ENCODE assay signal across 8 cellular contexts in the genomic region with DNA sequence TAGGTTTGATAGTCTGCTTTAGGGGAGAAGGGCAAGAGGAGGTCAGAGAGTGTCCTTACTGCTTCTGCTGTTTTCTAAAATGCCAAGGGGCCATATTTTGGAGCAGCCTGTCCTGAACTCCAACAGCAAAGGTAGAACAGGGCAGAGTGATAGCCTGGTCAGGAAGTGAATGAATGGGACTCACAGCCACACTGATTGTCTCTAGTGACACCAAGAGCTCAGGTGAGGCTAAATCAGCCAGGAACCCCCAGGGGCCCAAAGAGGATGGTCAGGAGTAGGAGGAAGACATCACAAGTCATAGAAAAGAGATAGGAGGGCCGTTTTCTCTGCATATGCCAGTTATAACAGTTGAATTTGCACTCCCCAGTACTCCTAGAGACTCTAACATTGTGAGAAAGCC.
A peak's percentile ranks its signal among the peaks of the same experiment; 100 is the strongest.
DNase-seq lines count a peak whose midpoint lies in the region; ATAC-seq and FAIRE-seq lines count a peak whose summit lies in the region.

No MANE protein-coding gene starts in this region.

- peaks cover 7% of the 10 kb centered on the region for H3K9me3 Mint-ChIP-seq in activated naive CD8-positive, alpha-beta T cell treated with anti-CD3 and anti-CD28 coated beads for 36 hours

- H4K8ac ChIP-seq in neuronal stem cell (ENCODE audit: low read depth, low read length): no peak overlapping the region

- peak; percentile 6 for DNase-seq in activated naive CD8-positive, alpha-beta T cell treated with anti-CD3 and anti-CD28 coated beads for 36 hours
- DNase-seq in GM19239 (ENCODE audit: insufficient read length, low spot score) (no peak), UCSD-AML1 (lab: John Stamatoyannopoulos, UW; ENCODE audit: unreplicated experiment) (no peak), neuronal stem cell (ENCODE audit: low spot score) (no peak), epidermal melanocyte (ENCODE audit: insufficient read length, low spot score) (no peak)

- no peak overlapping the region for H3K4ac ChIP-seq in neuronal stem cell (ENCODE audit: low read length)

- no CpG with 5 or more reads among the region's 1 CpG for WGBS in neuronal stem cell (ENCODE audit: extremely low coverage in 2 of 2, insufficient read length in 2 of 2, insufficient replicate concordance in 1 of 2), 2 donors

- no peak overlapping the region for H2BK120ac ChIP-seq in neuronal stem cell (ENCODE audit: low read depth, low read length)

- H3K36me3 ChIP-seq in BLaER1 treated with 17β-estradiol and CSF1 and Interleukin-3, amounts not matched to agents 10 nM and 100 nM: no peaks in the 10 kb centered on the region
- H3K36me3 ChIP-seq in neuronal stem cell (replicated peaks in 1 of 2; ENCODE audit: control insufficient read depth in 2 of 2, insufficient read depth in 2 of 2, low read length in 2 of 2): no peaks in the 10 kb centered on the region

- no peak overlapping the region for H3K4me3 ChIP-seq in BLaER1 treated with 17β-estradiol and CSF1 and Interleukin-3, amounts not matched to agents 10 nM and 100 nM
- H3K4me3 ChIP-seq in neuronal stem cell (ENCODE audit: low read length in 2 of 2): no peak overlapping the region

- no peaks in the 10 kb centered on the region for H3K79me1 ChIP-seq in neuronal stem cell (ENCODE audit: low read depth, low read length)

- no peak overlapping the region for H2BK5ac ChIP-seq in neuronal stem cell (ENCODE audit: low read length)

- no peaks in the 10 kb centered on the region for H3K9me3 ChIP-seq in BLaER1 treated with 17β-estradiol and CSF1 and Interleukin-3, amounts not matched to agents 10 nM and 100 nM (replicated peaks in 1 of 11)
- no peaks in the 10 kb centered on the region for H3K9me3 ChIP-seq in neuronal stem cell (replicated peaks in 1 of 2; ENCODE audit: control insufficient read depth in 2 of 2, insufficient read depth in 1 of 2, low read depth in 1 of 2, low read length in 2 of 2)

- H3K4me2 ChIP-seq in BLaER1 treated with 17β-estradiol and CSF1 and Interleukin-3, amounts not matched to agents 10 nM and 100 nM: peak overlapping the region; percentile 51 to 93 (median 85)
- no peak overlapping the region for H3K4me2 ChIP-seq in neuronal stem cell (ENCODE audit: insufficient read depth, low read length, poor library complexity, severe bottlenecking)

- H3K36me3 Mint-ChIP-seq in activated naive CD8-positive, alpha-beta T cell treated with anti-CD3 and anti-CD28 coated beads for 36 hours: peaks cover 16% of the 10 kb centered on the region

- no peak overlapping the region for H3K4me3 Mint-ChIP-seq in activated naive CD8-positive, alpha-beta T cell treated with anti-CD3 and anti-CD28 coated beads for 36 hours

- no peak for FAIRE-seq in GM19239 (lab: Jason Lieb, UNC)

- peak overlapping the region in 6 of 11 experiments; percentile 34 to 87 (median 82); a peak in 7 of 22 replicates for H3K9ac ChIP-seq in BLaER1 treated with 17β-estradiol and CSF1 and Interleukin-3, amounts not matched to agents 10 nM and 100 nM
- no peak overlapping the region for H3K9ac ChIP-seq in neuronal stem cell (ENCODE audit: low read depth, low read length, poor library complexity)

- H2BK15ac ChIP-seq in neuronal stem cell (ENCODE audit: low read length): no peak overlapping the region

- H3K14ac ChIP-seq in neuronal stem cell (ENCODE audit: low read length): no peak overlapping the region

- ATAC-seq in GM19438 (IDR thresholded peaks at IDR 0.05; ENCODE audit: low read depth, unreplicated experiment) (peak; percentile 26), HG03103 (IDR thresholded peaks at IDR 0.05; ENCODE audit: low read depth, unreplicated experiment) (peak; percentile 15)

- H2AFZ ChIP-seq in neuronal stem cell (ENCODE audit: low read length): no peak overlapping the region

- peaks cover 16% of the 10 kb centered on the region for H3K27me3 Mint-ChIP-seq in activated naive CD8-positive, alpha-beta T cell treated with anti-CD3 and anti-CD28 coated beads for 36 hours

- peaks cover 0 to 10% (median 0%) of the 10 kb centered on the region in 11 experiments; a peak in 2 of 22 replicates for H3K27me3 ChIP-seq in BLaER1 treated with 17β-estradiol and CSF1 and Interleukin-3, amounts not matched to agents 10 nM and 100 nM
- H3K27me3 ChIP-seq in neuronal stem cell (ENCODE audit: control insufficient read depth in 3 of 3, insufficient read depth in 3 of 3, low read depth in 1 of 3, low read length in 3 of 3): no peaks in the 10 kb centered on the region

- peaks cover 36% of the 10 kb centered on the region for H3K4me1 Mint-ChIP-seq in activated naive CD8-positive, alpha-beta T cell treated with anti-CD3 and anti-CD28 coated beads for 36 hours

- H3K27ac ChIP-seq in BLaER1 treated with 17β-estradiol and CSF1 and Interleukin-3, amounts not matched to agents 10 nM and 100 nM: peak overlapping the region in 9 of 11 experiments; percentile 60 to 98 (median 88); a peak in 18 of 22 replicates
- H3K27ac ChIP-seq in neuronal stem cell (replicated peaks; ENCODE audit: low read length): no peak overlapping the region

- no peaks in the 10 kb centered on the region for H4K20me1 ChIP-seq in BLaER1 treated with 17β-estradiol and CSF1 and Interleukin-3, amounts not matched to agents 10 nM and 100 nM

- peak overlapping the region; percentile 90 for H3K27ac Mint-ChIP-seq in activated naive CD8-positive, alpha-beta T cell treated with anti-CD3 and anti-CD28 coated beads for 36 hours

- no peak overlapping the region for H2BK12ac ChIP-seq in neuronal stem cell (ENCODE audit: low read length)

- H3K18ac ChIP-seq in neuronal stem cell (ENCODE audit: low read length): no peak overlapping the region

- H3K23ac ChIP-seq in neuronal stem cell (ENCODE audit: low read depth, low read length, poor library complexity): no peak overlapping the region

- no peak overlapping the region for H4K91ac ChIP-seq in neuronal stem cell (ENCODE audit: low read depth, low read length, poor library complexity)

- peaks cover 34 to 59% (median 53%) of the 10 kb centered on the region in 10 experiments for H3K4me1 ChIP-seq in BLaER1 treated with 17β-estradiol and CSF1 and Interleukin-3, amounts not matched to agents 10 nM and 100 nM
- H3K4me1 ChIP-seq in neuronal stem cell (ENCODE audit: control insufficient read depth in 2 of 2, insufficient read depth in 1 of 2, low read depth in 1 of 2, low read length in 2 of 2): no peaks in the 10 kb centered on the region

- H2AK5ac ChIP-seq in neuronal stem cell (ENCODE audit: low read depth, low read length): no peak overlapping the region
